12 cellular contexts compared by ENCODE assay signal in genomic region chr1:15326691-15327530, GRCh38.
A peak's percentile ranks its signal among the peaks of the same experiment; 100 is the strongest.
DNase-seq lines count a peak whose midpoint lies in the region; TF ChIP-seq lines count a peak whose summit lies in the region.
"Had no signal": no experiment of that assay in that cellular context is flagged by ENCODE, and none has a peak within 500 bp of the region (broad histone marks: within the 10 kb centered on the region; RNA-seq: fewer than 3 reads in every experiment).

No MANE protein-coding gene starts in this region.

- no peaks in the 10 kb centered on the region for H3K27me3 ChIP-seq in WERI-Rb-1 (ENCODE audit: insufficient read depth, low read depth, severe bottlenecking)

- no peak for TF ChIP-seq CTCF in WERI-Rb-1 (IDR thresholded peaks at IDR 0.05; ENCODE audit: low read depth, low read length)

- H3K27ac ChIP-seq in WERI-Rb-1, result no peak overlapping the region

- no peak overlapping the region for H3K4me3 ChIP-seq in WERI-Rb-1 (ENCODE audit: low read depth, low read length)
- H3K4me3 ChIP-seq: skin epidermis had no signal

- H3K9me3 ChIP-seq in WERI-Rb-1 (ENCODE audit: severe bottlenecking), result no peaks in the 10 kb centered on the region

- no peaks in the 10 kb centered on the region for H3K36me3 ChIP-seq in WERI-Rb-1

- DNase-seq in DMS79 treated with DMSO at 0.1 percent for 48 hours (lab: John Stamatoyannopoulos, UW), result peak; percentile 96
- peak; percentile 82 for DNase-seq in NCI-H2107 treated with DMSO at 0.1 percent for 48 hours (lab: John Stamatoyannopoulos, UW; ENCODE audit: unreplicated experiment)
- peak; percentile 82 for DNase-seq in ecto neural progenitor cell (ENCODE audit: low spot score)
- DNase-seq in renal cortical epithelial cell (ENCODE audit: low read depth), result peak; percentile 71
- no peak for DNase-seq in NCI-H345 treated with DMSO at 0.1 percent for 48 hours (lab: John Stamatoyannopoulos, UW; ENCODE audit: unreplicated experiment)
- DNase-seq in WERI-Rb-1, result no peak
- DNase-seq in activated naive CD4-positive, alpha-beta T cell (lab: John Stamatoyannopoulos, UW), result no peak
- DNase-seq in HK-2 (ENCODE audit: unreplicated experiment), result no peak
- DNase-seq: activated B cell treated with CpG ODN at 0.5 μM for 24 hours; CD8-positive, alpha-beta memory T cell; mammary epithelial cell had no signal

Comparison
In these comparisons a context has a peak if more than half of its experiments do, and no peak if none do; other contexts are left out.
1. DNase-seq: peak in DMS79 treated with DMSO at 0.1 percent for 48 hours (single experiment), NCI-H2107 treated with DMSO at 0.1 percent for 48 hours (single experiment), ecto neural progenitor cell (single experiment) and renal cortical epithelial cell (single experiment); none in NCI-H345 treated with DMSO at 0.1 percent for 48 hours (single experiment), WERI-Rb-1 (single experiment), activated naive CD4-positive, alpha-beta T cell (0 of 4) and HK-2 (single experiment).